Comparison of ENCODE assay signal across 22 cellular contexts in genomic region chr3:117144832-117145231, GRCh38.
DNase-seq lines count a peak whose midpoint lies in the region; ATAC-seq and TF ChIP-seq lines count a peak whose summit lies in the region.
"Had no signal": no experiment of that assay in that cellular context is flagged by ENCODE, and none has a peak within 500 bp of the region (broad histone marks: within the 10 kb centered on the region; RNA-seq: fewer than 3 reads in every experiment).

No MANE protein-coding gene starts in this region.

- no peaks in the 10 kb centered on the region for H3K79me2 ChIP-seq in fibroblast of lung (ENCODE audit: control insufficient read depth, insufficient read depth, low read length)

- peak; percentile 30 to 39 for ATAC-seq in left cardiac atrium
- ATAC-seq: naive thymus-derived CD4-positive, alpha-beta T cell; T-cell had no signal

- H3K4me3 ChIP-seq in left ventricle myocardium inferior = no peak overlapping the region
- H3K4me3 ChIP-seq in fibroblast of lung (replicated peaks in 1 of 4; ENCODE audit: control extremely low read depth in 1 of 4, insufficient read depth in 1 of 4, low read depth in 3 of 4, low read length in 4 of 4) = no peak overlapping the region
- no peak overlapping the region for H3K4me3 ChIP-seq in vagina
- H3K4me3 ChIP-seq: adrenal gland had no signal

- H2AFZ ChIP-seq in fibroblast of lung (ENCODE audit: low read length) = no peak overlapping the region

- intact Hi-C loops in left cardiac atrium (cut with DNase I) = no loop called here
- intact Hi-C loops in left ventricle myocardium inferior (cut with micrococcal nuclease) = no loop called here
- intact Hi-C loops in vagina (cut with DNase I) = no loop called here
- intact Hi-C loops in posterior vena cava (cut with DNase I) = no loop called here

- DNase-seq in left cardiac atrium = no peak
- DNase-seq in left ventricle myocardium inferior = no peak
- peak; percentile 26 to 34 for DNase-seq in fibroblast of lung (ENCODE audit: low read depth in 2 of 2)
- DNase-seq in middle frontal gyrus (ENCODE audit: extremely low spot score, low spot score) = peak; percentile 15
- no peak for DNase-seq in vagina (ENCODE audit: extremely low spot score in 2 of 2)
- DNase-seq in glomerular visceral epithelial cell (ENCODE audit: extremely low spot score) = no peak
- no peak for DNase-seq in posterior vena cava (ENCODE audit: low spot score)
- no peak for DNase-seq in HUDEP-2 (lab: John Stamatoyannopoulos, UW; ENCODE audit: unreplicated experiment in 76 of 76)
- DNase-seq: activated CD4-positive, alpha-beta T cell treated with anti-CD3 and anti-CD28 coated beads, Interleukin-2, amount 50 U/mL, for 1 hour; activated CD8-positive, alpha-beta memory T cell treated with anti-CD3 and anti-CD28 coated beads, Interleukin-2, amount 50 U/mL, for 48 hours; activated effector memory CD4-positive, alpha-beta T cell treated with anti-CD3 and anti-CD28 coated beads, Interleukin-2, amount 50 U/mL, for 16 hours; adrenal gland; C1 segment of cervical spinal cord; DMS53; hippocampal formation; islet precursor cell; Karpas-422; naive thymus-derived CD4-positive, alpha-beta T cell; NCI-H1092; NCI-H526 treated with DMSO at 0.1 percent for 48 hours; stimulated activated CD4-positive, alpha-beta T cell treated with anti-CD3 and anti-CD28 coated beads, Interleukin-4, amount 100 ng/mL, for 4 hours; T-cell had no signal

- no peaks in the 10 kb centered on the region for H3K9me3 ChIP-seq in left ventricle myocardium inferior (replicated peaks)
- H3K9me3 ChIP-seq in fibroblast of lung (ENCODE audit: control insufficient read depth, insufficient read depth, low read depth, low read length) = no peaks in the 10 kb centered on the region
- no peaks in the 10 kb centered on the region for H3K9me3 ChIP-seq in vagina
- H3K9me3 ChIP-seq: adrenal gland had no signal

- H3K4me1 ChIP-seq in left ventricle myocardium inferior = no peaks in the 10 kb centered on the region
- H3K4me1 ChIP-seq in fibroblast of lung (ENCODE audit: control insufficient read depth, extremely low read depth, insufficient read depth, low read length) = no peaks in the 10 kb centered on the region
- H3K4me1 ChIP-seq in vagina = no peaks in the 10 kb centered on the region
- H3K4me1 ChIP-seq: adrenal gland had no signal

- TF ChIP-seq POLR2A in vagina (IDR thresholded peaks at IDR 0.05) = no peak

- no peak for TF ChIP-seq CTCF in left ventricle myocardium inferior (IDR thresholded peaks at IDR 0.05; ENCODE audit: borderline replicate concordance)
- no peak for TF ChIP-seq CTCF in fibroblast of lung (conservative IDR thresholded peaks at IDR 0.05 in 1 of 2, IDR thresholded peaks at IDR 0.05 in 1 of 2; ENCODE audit: low read depth in 1 of 2, low read length in 2 of 2)
- no peak for TF ChIP-seq CTCF in vagina (IDR thresholded peaks at IDR 0.05)

- no peak overlapping the region for H3K4me2 ChIP-seq in fibroblast of lung (ENCODE audit: extremely low read depth, insufficient read depth, low read length)

- H3K36me3 ChIP-seq in left ventricle myocardium inferior (no peaks in the 10 kb centered on the region), fibroblast of lung (ENCODE audit: control insufficient read depth, insufficient read depth, low read length) (no peaks in the 10 kb centered on the region), vagina (no peaks in the 10 kb centered on the region)
- H3K36me3 ChIP-seq: adrenal gland had no signal

- H3K9ac ChIP-seq in fibroblast of lung (ENCODE audit: insufficient read depth, low read length) = no peak overlapping the region

- H3K27me3 ChIP-seq in left ventricle myocardium inferior (ENCODE audit: low read depth) (no peaks in the 10 kb centered on the region), fibroblast of lung (ENCODE audit: control insufficient read depth, insufficient read depth, low read length) (no peaks in the 10 kb centered on the region), vagina (no peaks in the 10 kb centered on the region)
- H3K27me3 ChIP-seq: adrenal gland had no signal

- no peaks in the 10 kb centered on the region for H4K20me1 ChIP-seq in fibroblast of lung (ENCODE audit: control insufficient read depth, extremely low read depth, insufficient read depth, low read length)

- H3K27ac ChIP-seq in left ventricle myocardium inferior (replicated peaks) (no peak overlapping the region), fibroblast of lung (ENCODE audit: insufficient read depth, low read length) (no peak overlapping the region), vagina (peak overlapping the region; percentile 28)
- H3K27ac ChIP-seq: adrenal gland had no signal

Comparison
In these comparisons a context has a peak if more than half of its experiments do, and no peak if none do; other contexts are left out.
1. DNase-seq: peak in fibroblast of lung (2 of 2) and middle frontal gyrus (single experiment); none in left cardiac atrium (single experiment), left ventricle myocardium inferior (single experiment), vagina (0 of 2), glomerular visceral epithelial cell (single experiment), posterior vena cava (single experiment) and HUDEP-2 (0 of 76).